1 cellular context compared by ENCODE assay signal in the genomic region with DNA sequence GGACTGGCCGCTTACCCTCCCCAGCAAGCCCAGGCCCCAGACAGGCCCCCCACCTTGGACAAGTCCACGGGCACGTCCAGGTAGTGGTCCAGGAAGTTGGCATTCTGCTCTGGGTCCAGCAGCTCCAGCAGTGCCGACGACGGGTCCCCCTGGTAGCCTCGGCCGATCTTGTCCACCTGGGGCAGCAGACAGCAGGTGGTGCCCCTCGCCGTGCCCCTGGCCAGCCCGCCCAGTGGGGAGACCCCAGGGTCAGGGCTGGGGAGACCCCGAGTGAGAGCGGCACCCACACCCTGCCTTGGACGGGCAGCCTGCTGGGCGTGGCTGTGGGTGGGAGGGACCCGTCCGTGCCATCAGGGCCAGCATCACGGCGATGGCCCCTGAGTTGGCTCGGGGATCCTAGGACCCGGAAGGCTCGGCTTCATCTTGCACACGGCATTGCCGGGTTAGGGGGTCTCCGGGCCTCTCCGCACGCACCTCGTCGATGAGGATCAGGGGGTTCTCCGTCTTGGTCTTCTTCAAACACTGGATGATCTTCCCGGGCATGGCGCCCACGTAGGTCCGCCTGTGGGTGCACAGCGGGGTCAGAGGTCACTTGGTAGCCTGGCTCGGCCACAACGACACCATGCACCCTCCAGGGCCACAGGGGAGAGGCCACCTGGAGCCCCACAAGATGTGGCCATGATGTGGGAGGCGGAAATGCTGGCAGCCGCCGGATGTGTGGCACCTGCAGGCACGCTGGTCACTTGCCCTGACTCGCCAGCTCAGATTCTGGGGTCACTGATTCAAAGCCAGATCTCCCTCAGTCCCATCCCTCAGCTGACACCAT.
A peak's percentile ranks its signal among the peaks of the same experiment; 100 is the strongest.
TF ChIP-seq lines count a peak whose summit lies in the region.

No MANE protein-coding gene starts in this region.

TF ChIP-seq in HepG2, 621 proteins besides CTCF, POLR2A, EP300 and RAD21:
- peak; percentile 91 for TF ChIP-seq AGO2 (optimal IDR thresholded peaks at IDR 0.05; ENCODE audit: low read depth, low read length)
- TF ChIP-seq RBM22 (optimal IDR thresholded peaks at IDR 0.05; ENCODE audit: low read length), result no peak
- TF ChIP-seq ZIK1 (CRISPR knock-in tag; IDR thresholded peaks at IDR 0.05; ENCODE audit: borderline replicate concordance, low read depth), result no peak
- no peak for TF ChIP-seq ZNF549 (CRISPR knock-in tag; IDR thresholded peaks at IDR 0.05)
- no peak for TF ChIP-seq JDP2 (CRISPR knock-in tag; IDR thresholded peaks at IDR 0.05; ENCODE audit: borderline replicate concordance)
- TF ChIP-seq POLR2G (IDR thresholded peaks at IDR 0.05; ENCODE audit: low read depth, low read length), result peak; percentile 36; the same call in 1 of the 2 replicates
- no peak for TF ChIP-seq KMT2B (CRISPR knock-in tag; IDR thresholded peaks at IDR 0.05)
- 0 out of 2 replicates have a peak, but pooled peaks have one; percentile 31 for TF ChIP-seq HOXA9 (CRISPR knock-in tag; IDR thresholded peaks at IDR 0.05; ENCODE audit: borderline replicate concordance)
- 0 out of 2 replicates have a peak, but pooled peaks have one; percentile 40 for TF ChIP-seq ZNF589 (CRISPR knock-in tag; conservative IDR thresholded peaks at IDR 0.05)
- TF ChIP-seq, protein P1, sequence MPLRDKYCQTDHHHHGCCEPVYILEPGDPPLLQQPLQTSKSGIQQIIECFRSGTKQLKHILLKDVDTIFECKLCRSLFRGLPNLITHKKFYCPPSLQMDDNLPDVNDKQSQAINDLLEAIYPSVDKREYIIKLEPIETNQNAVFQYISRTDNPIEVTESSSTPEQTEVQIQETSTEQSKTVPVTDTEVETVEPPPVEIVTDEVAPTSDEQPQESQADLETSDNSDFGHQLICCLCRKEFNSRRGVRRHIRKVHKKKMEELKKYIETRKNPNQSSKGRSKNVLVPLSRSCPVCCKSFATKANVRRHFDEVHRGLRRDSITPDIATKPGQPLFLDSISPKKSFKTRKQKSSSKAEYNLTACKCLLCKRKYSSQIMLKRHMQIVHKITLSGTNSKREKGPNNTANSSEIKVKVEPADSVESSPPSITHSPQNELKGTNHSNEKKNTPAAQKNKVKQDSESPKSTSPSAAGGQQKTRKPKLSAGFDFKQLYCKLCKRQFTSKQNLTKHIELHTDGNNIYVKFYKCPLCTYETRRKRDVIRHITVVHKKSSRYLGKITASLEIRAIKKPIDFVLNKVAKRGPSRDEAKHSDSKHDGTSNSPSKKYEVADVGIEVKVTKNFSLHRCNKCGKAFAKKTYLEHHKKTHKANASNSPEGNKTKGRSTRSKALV (CRISPR knock-in tag; IDR thresholded peaks at IDR 0.05), result no peak
- TF ChIP-seq PATZ1 (CRISPR knock-in tag; IDR thresholded peaks at IDR 0.05), result no peak
- TF ChIP-seq MAZ (IDR thresholded peaks at IDR 0.05; ENCODE audit: borderline replicate concordance, low read depth, low read length), result no peak
- no peak for TF ChIP-seq MAZ (CRISPR knock-in tag; IDR thresholded peaks at IDR 0.05; ENCODE audit: low read depth)
- TF ChIP-seq NR2C2 (CRISPR knock-in tag; IDR thresholded peaks at IDR 0.05; ENCODE audit: borderline replicate concordance), result 0 out of 2 replicates have a peak, but pooled peaks have one; percentile 23
- 0 out of 2 replicates have a peak, but pooled peaks have one; percentile 50 for TF ChIP-seq HNRNPL (IDR thresholded peaks at IDR 0.05; ENCODE audit: low read depth, low read length)
- TF ChIP-seq NFATC3 (CRISPR knock-in tag; IDR thresholded peaks at IDR 0.05), result no peak
- TF ChIP-seq RBFOX2 (IDR thresholded peaks at IDR 0.05; ENCODE audit: low read depth, low read length), result peak; percentile 77
- peak; percentile 97 for TF ChIP-seq AGO1 (IDR thresholded peaks at IDR 0.05; ENCODE audit: low read depth, low read length, poor library complexity, severe bottlenecking)
- 0 out of 2 replicates have a peak, but pooled peaks have one; percentile 61 for TF ChIP-seq ZC3H13 (CRISPR knock-in tag; IDR thresholded peaks at IDR 0.05)
- no peak for TF ChIP-seq AHR (CRISPR knock-in tag; IDR thresholded peaks at IDR 0.05)
- TF ChIP-seq AKAP8 (CRISPR knock-in tag; IDR thresholded peaks at IDR 0.05), result peak; percentile 40
TF ChIP-seq in HepG2: peak in this region for 10.
